In genomic region chr11:1263036-1263435, GRCh38 we compare ENCODE assay signal across 8 cellular contexts. TPM values are rescaled to one million over a fixed set of nuclear protein-coding genes. Genes with fewer than 3 reads are reported as not detected.
DNase-seq lines count a peak whose midpoint lies in the region; ATAC-seq, FAIRE-seq and TF ChIP-seq lines count a peak whose summit lies in the region.

No MANE protein-coding gene starts in this region.

- H3K4me2 ChIP-seq in BLaER1 treated with 17β-estradiol and CSF1 and Interleukin-3, amounts not matched to agents 10 nM and 100 nM: peak overlapping the region in 7 of 11 experiments; percentile 12 to 40 (median 18); a peak in 7 of 22 replicates

- peaks cover 0 to 18% (median 10%) of the 10 kb centered on the region in 10 experiments; a peak in 12 of 20 replicates for H3K4me1 ChIP-seq in BLaER1 treated with 17β-estradiol and CSF1 and Interleukin-3, amounts not matched to agents 10 nM and 100 nM
- peaks cover 13 to 15% of the 10 kb centered on the region in 2 donors for H3K4me1 ChIP-seq in naive thymus-derived CD4-positive, alpha-beta T cell (ENCODE audit: control insufficient read depth in 2 of 2, insufficient read depth in 2 of 2, low read length in 2 of 2)

- peaks cover 0 to 11% (median 0%) of the 10 kb centered on the region in 11 experiments; a peak in 3 of 22 replicates for H4K20me1 ChIP-seq in BLaER1 treated with 17β-estradiol and CSF1 and Interleukin-3, amounts not matched to agents 10 nM and 100 nM

- ATAC-seq in HG03432 (IDR thresholded peaks at IDR 0.05; ENCODE audit: unreplicated experiment) (peak; percentile 15), HG02759 (IDR thresholded peaks at IDR 0.05; ENCODE audit: unreplicated experiment) (no peak)
- peak; percentile 46 for ATAC-seq in naive thymus-derived CD4-positive, alpha-beta T cell

- peaks cover 0 to 13% (median 4%) of the 10 kb centered on the region in 11 experiments; a peak in 5 of 22 replicates for H3K36me3 ChIP-seq in BLaER1 treated with 17β-estradiol and CSF1 and Interleukin-3, amounts not matched to agents 10 nM and 100 nM
- no peaks in the 10 kb centered on the region for H3K36me3 ChIP-seq in bronchial epithelial cell (ENCODE audit: control insufficient read depth, insufficient read depth, low read length)
- H3K36me3 ChIP-seq in naive thymus-derived CD4-positive, alpha-beta T cell (ENCODE audit: control insufficient read depth in 2 of 3, insufficient read depth in 3 of 3, low read length in 3 of 3): no peaks in the 10 kb centered on the region

- H3K4me1 Mint-ChIP-seq in naive thymus-derived CD4-positive, alpha-beta T cell: peaks cover 0 to 39% (median 12%) of the 10 kb centered on the region in 7 donors

- H3K27me3 ChIP-seq in BLaER1 treated with 17β-estradiol and CSF1 and Interleukin-3, amounts not matched to agents 10 nM and 100 nM: no peaks in the 10 kb centered on the region
- H3K27me3 ChIP-seq in bronchial epithelial cell (ENCODE audit: control insufficient read depth, insufficient read depth, low read length): no peaks in the 10 kb centered on the region
- H3K27me3 ChIP-seq in naive thymus-derived CD4-positive, alpha-beta T cell (ENCODE audit: control insufficient read depth in 2 of 2, insufficient read depth in 2 of 2, low read length in 2 of 2): no peaks in the 10 kb centered on the region

- H3K9me3 Mint-ChIP-seq in naive thymus-derived CD4-positive, alpha-beta T cell: peaks cover 0 to 8% (median 3%) of the 10 kb centered on the region in 11 donors

- FAIRE-seq in bronchial epithelial cell (lab: Jason Lieb, UNC): no peak

- H3K36me3 Mint-ChIP-seq in naive thymus-derived CD4-positive, alpha-beta T cell: peaks cover 0 to 5% (median 4%) of the 10 kb centered on the region in 5 donors

- H3K27ac Mint-ChIP-seq in naive thymus-derived CD4-positive, alpha-beta T cell: peak overlapping the region; percentile 78 to 95 (median 91)

- DNase-seq in bronchial epithelial cell (ENCODE audit: low read depth) (peak; percentile 4), DMS153 (lab: John Stamatoyannopoulos, UW) (no peak), DMS53 treated with DMSO at 0.1 percent for 48 hours (lab: John Stamatoyannopoulos, UW; ENCODE audit: unreplicated experiment) (no peak)
- peak in 2 of 9 donors; percentile 7 to 31 for DNase-seq in naive thymus-derived CD4-positive, alpha-beta T cell
- DNase-seq in activated effector memory CD4-positive, alpha-beta T cell treated with Interleukin-2 at 50 U/mL for 16 hours: no peak

- peaks cover 20 to 46% (median 33%) of the 10 kb centered on the region in 11 experiments for H3K9me3 ChIP-seq in BLaER1 treated with 17β-estradiol and CSF1 and Interleukin-3, amounts not matched to agents 10 nM and 100 nM (replicated peaks in 1 of 11)
- H3K9me3 ChIP-seq in naive thymus-derived CD4-positive, alpha-beta T cell (ENCODE audit: control insufficient read depth in 2 of 3, low read length in 3 of 3): no peaks in the 10 kb centered on the region

- peak overlapping the region; percentile 74 to 90 (median 85) for H3K4me3 Mint-ChIP-seq in naive thymus-derived CD4-positive, alpha-beta T cell

- H3K9ac ChIP-seq in BLaER1 treated with 17β-estradiol and CSF1 and Interleukin-3, amounts not matched to agents 10 nM and 100 nM: no peak overlapping the region; a peak in 1 of 22 replicates

- no peak overlapping the region for H3K4me3 ChIP-seq in BLaER1 treated with 17β-estradiol and CSF1 and Interleukin-3, amounts not matched to agents 10 nM and 100 nM
- peak overlapping the region; percentile 45 for H3K4me3 ChIP-seq in bronchial epithelial cell (ENCODE audit: low read depth, low read length)
- H3K4me3 ChIP-seq in naive thymus-derived CD4-positive, alpha-beta T cell (ENCODE audit: low read length): peak overlapping the region; percentile 77

- intact Hi-C loops in naive thymus-derived CD4-positive, alpha-beta T cell (cut with micrococcal nuclease): loop anchor here (5.0 to 10.0 kb wide), 4 partner anchors 58 to 756 kb away; partner anchors contain the start of gene RNH1 (in 1 of the 2)

- TF ChIP-seq CTCF in bronchial epithelial cell (IDR thresholded peaks at IDR 0.05; ENCODE audit: insufficient read depth, low read length, severe bottlenecking): no peak

- POLR2A ChIA-PET in naive thymus-derived CD4-positive, alpha-beta T cell (lab: Charles Lee): interaction anchor here (0.8 to 2.3 kb wide), 5 partner anchors 8 to 311 kb away, joined by 3 to 13 read pairs (median 4); partner anchors contain the start of genes BRSK2 and TOLLIP

- H3K27me3 Mint-ChIP-seq in naive thymus-derived CD4-positive, alpha-beta T cell: no peaks in the 10 kb centered on the region

- no peak overlapping the region for H3K27ac ChIP-seq in BLaER1 treated with 17β-estradiol and CSF1 and Interleukin-3, amounts not matched to agents 10 nM and 100 nM
- peak overlapping the region; percentile 89 for H3K27ac ChIP-seq in naive thymus-derived CD4-positive, alpha-beta T cell (ENCODE audit: low read depth, low read length)

- CTCF ChIA-PET in naive thymus-derived CD4-positive, alpha-beta T cell (lab: Charles Lee): interaction anchor here (0.6 to 1.7 kb wide), 3 partner anchors 60 to 930 kb away, joined by 3 to 4 read pairs (median 3); no protein-coding TSS in a partner anchor

RNA-seq across cellular contexts. Expression of gene MUC5B, which starts 40.2 kb away (rescaled TPM):
- total RNA-seq in bronchial epithelial cell: not detected in 2 replicates
- not detected for total RNA-seq in naive thymus-derived CD4-positive, alpha-beta T cell
- not detected for polyA plus RNA-seq in naive thymus-derived CD4-positive, alpha-beta T cell

RNA-seq across cellular contexts. Expression of gene TOLLIP, which starts 46.4 kb away (rescaled TPM):
- total RNA-seq in bronchial epithelial cell: 43.4 and 55.0 TPM in 2 replicates
- 10 to 100 TPM; 39.8 to 63.8 (median 48.7) TPM for total RNA-seq in naive thymus-derived CD4-positive, alpha-beta T cell
- polyA plus RNA-seq in naive thymus-derived CD4-positive, alpha-beta T cell: 10 to 100 TPM; 20.9 to 26.5 TPM

Comparison
In these comparisons a context has a peak if more than half of its experiments do, and no peak if none do; other contexts are left out.
1. H3K4me3 ChIP-seq: peak in bronchial epithelial cell (single experiment) and naive thymus-derived CD4-positive, alpha-beta T cell (single experiment); none in BLaER1 treated with 17β-estradiol and CSF1 and Interleukin-3, amounts not matched to agents 10 nM and 100 nM (0 of 10).